Comparison of ENCODE assay signal across 1 cellular context in genomic region chr13:112606125-112607001, GRCh38.
TF ChIP-seq lines count a peak whose summit lies in the region.

No MANE protein-coding gene starts in this region.

TF ChIP-seq in IMR-90, 13 proteins besides CTCF, POLR2A, EP300 and RAD21:
- TF ChIP-seq SMC3 (IDR thresholded peaks at IDR 0.05; ENCODE audit: low read depth, low read length) (peak; percentile 80), CEBPB (IDR thresholded peaks at IDR 0.05; ENCODE audit: low read depth, low read length) (no peak), CHD1 (IDR thresholded peaks at IDR 0.05; ENCODE audit: low read depth, low read length) (no peak), BHLHE40 (IDR thresholded peaks at IDR 0.05; ENCODE audit: low read depth, low read length) (0 out of 2 replicates have a peak, but pooled peaks have one; percentile 5), RFX5 (IDR thresholded peaks at IDR 0.05; ENCODE audit: low read depth, low read length) (no peak), MAZ (IDR thresholded peaks at IDR 0.05; ENCODE audit: borderline replicate concordance, low read depth, low read length) (peak; percentile 61; the same call in 1 of the 2 replicates), ELK1 (IDR thresholded peaks at IDR 0.05; ENCODE audit: borderline replicate concordance, low read depth, low read length) (no peak), MXI1 (IDR thresholded peaks at IDR 0.05; ENCODE audit: borderline replicate concordance, low read depth, low read length) (peak; percentile 75; the same call in 1 of the 2 replicates), MAFK (IDR thresholded peaks at IDR 0.05; ENCODE audit: low read depth, low read length) (no peak), RCOR1 (IDR thresholded peaks at IDR 0.05; ENCODE audit: insufficient replicate concordance, low read length) (no peak), NFE2L2 (IDR thresholded peaks at IDR 0.05; ENCODE audit: low read depth, low read length) (no peak), FOS (IDR thresholded peaks at IDR 0.05; ENCODE audit: low read depth, low read length) (no peak), USF2 (IDR thresholded peaks at IDR 0.05; ENCODE audit: low read depth, low read length) (no peak)
TF ChIP-seq in IMR-90: peak in this region for 4.
